In genomic region chr10:109932391-109932790, GRCh38 we compare ENCODE assay signal across 27 cellular contexts.
"Had no signal": no experiment of that assay in that cellular context is flagged by ENCODE, and none has a peak within 500 bp of the region (broad histone marks: within the 10 kb centered on the region; RNA-seq: fewer than 3 reads in every experiment).

No MANE protein-coding gene starts in this region.

- H3K27ac ChIP-seq: coronary artery, lower lobe of right lung, neutrophil, prostate gland, right atrium auricular region, stomach, thyroid gland, vagina had no signal

- H3K4me1 ChIP-seq: prostate gland had no signal

- H3K36me3 ChIP-seq: esophagus muscularis mucosa, lower lobe of right lung, neutrophil, prostate gland, right atrium auricular region, stomach, thyroid gland, vagina had no signal

- DNase-seq: dermis blood vessel endothelial cell; effector memory CD4-positive, alpha-beta T cell; hypothalamus; immature natural killer cell; left ventricle myocardium superior; lower lobe of right lung; natural killer cell; stimulated activated CD4-positive, alpha-beta T cell treated with anti-CD3 and anti-CD28 coated beads, Interleukin-2, amount 100 ng/mL, for 24 hours; stimulated activated CD4-positive, alpha-beta T cell treated with anti-CD3 and anti-CD28 coated beads, Interleukin-4, amount 100 ng/mL, for 24 hours; stimulated activated naive CD4-positive, alpha-beta T cell treated with Interleukin-2 at 50 U/mL for 16 hours; stomach; thyroid gland; trophoblast cell had no signal

- H3K27ac Mint-ChIP-seq: memory B cell; stimulated activated effector memory CD8-positive, alpha-beta T cell treated with anti-CD3 and anti-CD28 coated beads, Interleukin-12 subunit alpha, Interleukin-12 subunit beta, amount 100 ng/mL, for 72 hours had no signal

- H3K4me2 ChIP-seq: smooth muscle cell had no signal

- H3K27me3 ChIP-seq: esophagus muscularis mucosa, neutrophil, right atrium auricular region, stomach, thyroid gland, vagina had no signal

- FAIRE-seq: endothelial cell of umbilical vein, frontal cortex, keratinocyte had no signal

- H3K4me1 Mint-ChIP-seq: memory B cell had no signal

- H3K4me3 ChIP-seq: coronary artery, esophagus muscularis mucosa, lower lobe of right lung, prostate gland, right atrium auricular region, smooth muscle cell, stomach, thyroid gland, vagina had no signal

- H3K4me3 Mint-ChIP-seq: memory B cell; natural killer cell; neural crest cell; stimulated activated effector memory CD8-positive, alpha-beta T cell treated with anti-CD3 and anti-CD28 coated beads, Interleukin-12 subunit alpha, Interleukin-12 subunit beta, amount 100 ng/mL, for 72 hours had no signal

- ATAC-seq: left ventricle myocardium superior; lower lobe of right lung; natural killer cell; sciatic nerve; stimulated activated effector memory CD8-positive, alpha-beta T cell treated with anti-CD3 and anti-CD28 coated beads, Interleukin-12 subunit alpha, Interleukin-12 subunit beta, amount 100 ng/mL, for 72 hours had no signal

- H3K36me3 Mint-ChIP-seq: immature natural killer cell; natural killer cell; stimulated activated effector memory CD8-positive, alpha-beta T cell treated with anti-CD3 and anti-CD28 coated beads, Interleukin-12 subunit alpha, Interleukin-12 subunit beta, amount 100 ng/mL, for 72 hours had no signal

- H3K9me3 ChIP-seq: esophagus muscularis mucosa, lower lobe of right lung, neutrophil, prostate gland, right atrium auricular region, stomach, thyroid gland, vagina had no signal

- H3K9me3 Mint-ChIP-seq: immature natural killer cell; memory B cell; natural killer cell; neural crest cell; stimulated activated effector memory CD8-positive, alpha-beta T cell treated with anti-CD3 and anti-CD28 coated beads, Interleukin-12 subunit alpha, Interleukin-12 subunit beta, amount 100 ng/mL, for 72 hours had no signal
